29 cellular contexts compared by ENCODE assay signal in the genomic region with DNA sequence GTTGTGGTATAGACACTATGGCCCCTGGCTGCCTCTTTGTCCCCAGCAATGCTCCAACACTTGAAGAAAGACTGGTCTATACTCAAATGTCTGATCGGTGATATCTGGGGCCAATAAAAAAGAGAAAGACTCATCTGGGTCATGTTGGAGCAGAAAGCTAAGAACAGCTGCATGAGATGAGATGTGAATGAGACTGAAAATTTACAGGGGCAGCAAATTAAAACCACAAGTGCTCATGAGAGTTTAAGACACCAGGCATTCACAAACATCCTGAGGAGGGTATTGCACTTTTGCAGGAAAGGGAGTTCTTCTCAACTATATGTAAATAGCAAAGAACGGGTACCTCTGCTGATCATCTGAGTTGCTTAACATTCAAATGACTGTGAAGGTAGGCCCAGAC.
"Had no signal": no experiment of that assay in that cellular context is flagged by ENCODE, and none has a peak within 500 bp of the region (broad histone marks: within the 10 kb centered on the region; RNA-seq: fewer than 3 reads in every experiment).

No MANE protein-coding gene starts in this region.

- H3K4me2 ChIP-seq: neural progenitor cell, smooth muscle cell had no signal

- H3K27me3 ChIP-seq: neural progenitor cell, ovary, right lobe of liver, sigmoid colon, spleen, suprapubic skin, testis, tibial artery, transverse colon, upper lobe of right lung, uterus had no signal

- ATAC-seq: natural killer cell; psoas muscle; right cardiac atrium; right lobe of liver; stimulated activated memory B cell treated with anti-CD40 and anti-IgM and Interleukin-4, amounts not matched to agents 10 μg/mL and 1 μg/mL and 100 μg/mL, for 72 hours; stimulated activated naive CD8-positive, alpha-beta T cell treated with anti-CD3 and anti-CD28 coated beads, Interleukin-15, amount 100 ng/mL, for 72 hours; stimulated activated naive CD8-positive, alpha-beta T cell treated with anti-CD3 and anti-CD28 coated beads, Interleukin-15, Interleukin-2, amounts not matched to agents 100 U/mL and 50 U/mL, for 24 hours; upper lobe of right lung had no signal

- H3K9me3 ChIP-seq: ovary, psoas muscle, right lobe of liver, sigmoid colon, spleen, suprapubic skin, testis, tibial artery, transverse colon, upper lobe of right lung, uterus had no signal

- DNase-seq: natural killer cell; occipital lobe; ovary; posterior cingulate gyrus; psoas muscle; right cardiac atrium; right lobe of liver; sigmoid colon; spleen; stimulated activated CD4-positive, alpha-beta T cell treated with anti-CD3 and anti-CD28 coated beads, Interleukin-12 subunit alpha, Interleukin-12 subunit beta, amount 100 ng/mL, for 4 hours; stimulated activated CD4-positive, alpha-beta T cell treated with anti-CD3 and anti-CD28 coated beads, Interleukin-1b, Interleukin-23, amount 100 ng/mL, for 48 hours; stimulated activated CD4-positive, alpha-beta T cell treated with anti-CD3 and anti-CD28 coated beads, Interleukin-4, amount 100 ng/mL, for 1 hour; stimulated activated CD4-positive, alpha-beta T cell treated with anti-CD3 and anti-CD28 coated beads, Interleukin-4, amount 100 ng/mL, for 4 hours; stimulated activated CD8-positive, alpha-beta memory T cell treated with anti-CD3 and anti-CD28 coated beads, Interleukin-4, amount 100 ng/mL, for 48 hours; stimulated activated naive CD4-positive, alpha-beta T cell; stimulated activated naive CD8-positive, alpha-beta T cell treated with anti-CD3 and anti-CD28 coated beads, Interleukin-15, amount 100 ng/mL, for 72 hours; stimulated activated naive CD8-positive, alpha-beta T cell treated with anti-CD3 and anti-CD28 coated beads, Interleukin-15, Interleukin-2, amounts not matched to agents 100 U/mL and 50 U/mL, for 24 hours; substantia nigra; testis; tibial artery; transverse colon; upper lobe of right lung; uterus had no signal

- H3K4me1 ChIP-seq: neural progenitor cell, psoas muscle, right lobe of liver, sigmoid colon, spleen, testis, tibial artery, upper lobe of right lung, uterus had no signal

- H3K9ac ChIP-seq: neural progenitor cell, parathyroid adenoma had no signal

- H3K36me3 ChIP-seq: neural progenitor cell, ovary, right lobe of liver, sigmoid colon, spleen, suprapubic skin, tibial artery, transverse colon, upper lobe of right lung, uterus had no signal

- H3K4me3 ChIP-seq: neural progenitor cell, ovary, psoas muscle, right lobe of liver, sigmoid colon, skin epidermis, smooth muscle cell, spleen, suprapubic skin, testis, tibial artery, transverse colon, upper lobe of right lung, uterus had no signal

- H3K27ac ChIP-seq: neural progenitor cell, ovary, parathyroid adenoma, psoas muscle, right lobe of liver, sigmoid colon, skin epidermis, spleen, suprapubic skin, testis, tibial artery, transverse colon, upper lobe of right lung, uterus had no signal
